Comparison of ENCODE assay signal across 25 cellular contexts in genomic region chr13:43191561-43191960, GRCh38.
"Had no signal": no experiment of that assay in that cellular context is flagged by ENCODE, and none has a peak within 500 bp of the region (broad histone marks: within the 10 kb centered on the region; RNA-seq: fewer than 3 reads in every experiment).

No MANE protein-coding gene starts in this region.

- H3K36me3 ChIP-seq: gastrocnemius medialis, left lung, ovary, right lobe of liver, thoracic aorta, transverse colon, upper lobe of right lung, uterus had no signal

- H3K27ac Mint-ChIP-seq: effector memory CD8-positive, alpha-beta T cell; naive thymus-derived CD8-positive, alpha-beta T cell; nephron progenitor cell; stimulated activated naive B cell treated with anti-CD40 and anti-IgM and Interleukin-4, amounts not matched to agents 10 μg/mL and 1 μg/mL and 100 μg/mL, for 72 hours; stimulated activated naive CD8-positive, alpha-beta T cell treated with anti-CD3 and anti-CD28 coated beads, Interleukin-15, Interleukin-2, amounts not matched to agents 100 ng/mL and 50 ng/mL, for 24 hours had no signal

- H3K4me1 Mint-ChIP-seq: naive thymus-derived CD8-positive, alpha-beta T cell; stimulated activated naive B cell treated with anti-CD40 and anti-IgM and Interleukin-4, amounts not matched to agents 10 μg/mL and 1 μg/mL and 100 μg/mL, for 72 hours had no signal

- H3K9me3 Mint-ChIP-seq: effector memory CD8-positive, alpha-beta T cell; naive thymus-derived CD8-positive, alpha-beta T cell; nephron progenitor cell; stimulated activated naive B cell treated with anti-CD40 and anti-IgM and Interleukin-4, amounts not matched to agents 10 μg/mL and 1 μg/mL and 100 μg/mL, for 72 hours; stimulated activated naive CD8-positive, alpha-beta T cell treated with anti-CD3 and anti-CD28 coated beads, Interleukin-15, Interleukin-2, amounts not matched to agents 100 ng/mL and 50 ng/mL, for 24 hours had no signal

- DNase-seq: cortex of kidney; effector memory CD8-positive, alpha-beta T cell; gastrocnemius medialis; head of caudate nucleus; left cardiac atrium; left lung; mesenchymal stem cell; midbrain; naive thymus-derived CD8-positive, alpha-beta T cell; nephron progenitor cell; nucleus accumbens; ovary; posterior cingulate gyrus; psoas muscle; retina; right lobe of liver; small intestine; stimulated activated CD4-positive, alpha-beta T cell treated with anti-CD3 and anti-CD28 coated beads, Interleukin-15, amount 100 ng/mL, for 24 hours; stimulated activated CD4-positive, alpha-beta T cell treated with anti-CD3 and anti-CD28 coated beads, Interleukin-2, amount 100 ng/mL, for 48 hours; stimulated activated naive B cell treated with anti-CD40 and anti-IgM and Interleukin-4, amounts not matched to agents 10 μg/mL and 1 μg/mL and 100 μg/mL, for 72 hours; transverse colon; upper lobe of right lung; uterus had no signal

- H3K36me3 Mint-ChIP-seq: naive thymus-derived CD8-positive, alpha-beta T cell; stimulated activated naive B cell treated with anti-CD40 and anti-IgM and Interleukin-4, amounts not matched to agents 10 μg/mL and 1 μg/mL and 100 μg/mL, for 72 hours had no signal

- H3K9me3 ChIP-seq: gastrocnemius medialis, left lung, ovary, psoas muscle, right lobe of liver, thoracic aorta, transverse colon, upper lobe of right lung, uterus had no signal

- H3K27me3 ChIP-seq: gastrocnemius medialis, left lung, ovary, right lobe of liver, transverse colon, upper lobe of right lung, uterus had no signal

- H3K4me3 Mint-ChIP-seq: effector memory CD8-positive, alpha-beta T cell; naive thymus-derived CD8-positive, alpha-beta T cell; nephron progenitor cell; stimulated activated naive B cell treated with anti-CD40 and anti-IgM and Interleukin-4, amounts not matched to agents 10 μg/mL and 1 μg/mL and 100 μg/mL, for 72 hours; stimulated activated naive CD8-positive, alpha-beta T cell treated with anti-CD3 and anti-CD28 coated beads, Interleukin-15, Interleukin-2, amounts not matched to agents 100 ng/mL and 50 ng/mL, for 24 hours had no signal

- H3K4me3 ChIP-seq: gastrocnemius medialis, left lung, ovary, psoas muscle, right lobe of liver, thoracic aorta, transverse colon, upper lobe of right lung, uterus had no signal

- H3K4me1 ChIP-seq: left lung, psoas muscle, right lobe of liver, upper lobe of right lung, uterus had no signal
